Comparison of ENCODE assay signal across 18 cellular contexts in genomic region chr20:8205996-8206395, GRCh38.
"Had no signal": no experiment of that assay in that cellular context is flagged by ENCODE, and none has a peak within 500 bp of the region (broad histone marks: within the 10 kb centered on the region; RNA-seq: fewer than 3 reads in every experiment).

No MANE protein-coding gene starts in this region.

- H3K36me3 ChIP-seq: sigmoid colon, tibial nerve, upper lobe of right lung, vagina had no signal

- H3K9me3 ChIP-seq: sigmoid colon, testis, tibial nerve, upper lobe of right lung, vagina had no signal

- DNase-seq: foreskin melanocyte; head of caudate nucleus; left colon; left ventricle myocardium superior; mesendoderm; naive B cell; posterior cingulate gyrus; sigmoid colon; stimulated activated CD4-positive, alpha-beta T cell treated with anti-CD3 and anti-CD28 coated beads, Interleukin-2, amount 100 ng/mL, for 24 hours; stimulated activated CD4-positive, alpha-beta T cell treated with anti-CD3 and anti-CD28 coated beads, Interleukin-4, amount 100 ng/mL, for 4 hours; stimulated activated naive B cell treated with anti-CD40 and anti-IgM and Interleukin-4, amounts not matched to agents 10 μg/mL and 1 μg/mL and 100 μg/mL, for 72 hours; stimulated activated naive CD8-positive, alpha-beta T cell treated with anti-CD3 and anti-CD28 coated beads, Interleukin-15, amount 100 ng/mL, for 72 hours; testis; upper lobe of right lung had no signal

- H3K4me1 ChIP-seq: testis, upper lobe of right lung, vagina had no signal

- H3K27me3 ChIP-seq: hepatocyte, sigmoid colon, testis, tibial nerve, upper lobe of right lung, vagina had no signal

- H3K27ac ChIP-seq: hepatocyte, sigmoid colon, skin epidermis, testis, tibial nerve, upper lobe of right lung, vagina had no signal

- H3K4me3 ChIP-seq: hepatocyte, sigmoid colon, skin epidermis, testis, tibial nerve, upper lobe of right lung, vagina had no signal
